In the genomic region with DNA sequence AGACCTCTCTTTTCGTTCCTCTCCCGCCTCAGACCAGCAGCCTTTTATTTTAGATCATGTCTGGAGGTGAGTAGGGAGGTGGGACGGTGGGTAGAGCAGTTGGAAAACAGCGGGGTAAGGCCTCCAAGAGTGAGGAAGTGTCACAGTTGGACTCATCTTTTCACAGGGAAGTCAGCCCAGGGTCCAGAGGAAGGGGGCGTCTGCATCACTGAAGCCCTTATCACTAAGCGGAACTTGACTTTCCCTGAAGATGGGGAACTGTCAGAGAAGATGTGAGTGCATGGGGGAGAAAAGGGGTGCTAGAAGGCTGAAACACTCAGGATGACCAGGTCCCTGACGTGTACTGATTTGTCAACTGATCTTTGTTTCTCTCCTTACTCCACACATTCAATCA, we compare ENCODE assay signal across 8 cellular contexts. TPM values are rescaled to one million over a fixed set of nuclear protein-coding genes. Genes with fewer than 3 reads are reported as not detected.
DNase-seq lines count a peak whose midpoint lies in the region; ATAC-seq and TF ChIP-seq lines count a peak whose summit lies in the region.

No MANE protein-coding gene starts in this region.

- no peak for DNase-seq in stimulated activated naive CD8-positive, alpha-beta T cell treated with anti-CD3 and anti-CD28 coated beads, Interleukin-15, Interleukin-2, amounts not matched to agents 100 U/mL and 50 U/mL, for 24 hours
- DNase-seq in stomach (no peak), NAMALWA (ENCODE audit: low spot score) (no peak), NCI-H1092 (lab: John Stamatoyannopoulos, UW) (no peak)

- H3K27ac ChIP-seq in iPS-18a (ENCODE audit: low read length): no peak overlapping the region
- peak overlapping the region in 4 of 5 donors; percentile 80 to 90 (median 88) for H3K27ac ChIP-seq in stomach

- H3K27me3 Mint-ChIP-seq in stimulated activated naive CD8-positive, alpha-beta T cell treated with anti-CD3 and anti-CD28 coated beads, Interleukin-15, Interleukin-2, amounts not matched to agents 100 ng/mL and 50 ng/mL, for 24 hours: no peaks in the 10 kb centered on the region
- H3K27me3 Mint-ChIP-seq in activated T-helper 17 cell treated with anti-CD3 and anti-CD28 coated beads, Interleukin-2, amount 50 U/mL, for 72 hours: no peaks in the 10 kb centered on the region

- H3K9me3 Mint-ChIP-seq in stimulated activated naive CD8-positive, alpha-beta T cell treated with anti-CD3 and anti-CD28 coated beads, Interleukin-15, Interleukin-2, amounts not matched to agents 100 ng/mL and 50 ng/mL, for 24 hours: no peaks in the 10 kb centered on the region
- no peaks in the 10 kb centered on the region for H3K9me3 Mint-ChIP-seq in activated T-helper 17 cell treated with anti-CD3 and anti-CD28 coated beads, Interleukin-2, amount 50 U/mL, for 72 hours

- H3K4me1 ChIP-seq in iPS-18a (ENCODE audit: control insufficient read depth, low read depth, low read length) (no peaks in the 10 kb centered on the region), stomach (peaks cover 24 to 32% (median 28%) of the 10 kb centered on the region in 4 donors)

- H3K9me3 ChIP-seq in iPS-18a (ENCODE audit: control insufficient read depth, low read depth, low read length) (no peaks in the 10 kb centered on the region), stomach (no peaks in the 10 kb centered on the region)

- H3K4me3 Mint-ChIP-seq in stimulated activated naive CD8-positive, alpha-beta T cell treated with anti-CD3 and anti-CD28 coated beads, Interleukin-15, Interleukin-2, amounts not matched to agents 100 ng/mL and 50 ng/mL, for 24 hours: peak overlapping the region; percentile 93
- peak overlapping the region; percentile 98 for H3K4me3 Mint-ChIP-seq in activated T-helper 17 cell treated with anti-CD3 and anti-CD28 coated beads, Interleukin-2, amount 50 U/mL, for 72 hours

- TF ChIP-seq POLR2A in stomach (IDR thresholded peaks at IDR 0.05): no peak

- intact Hi-C loops in stomach (cut with DNase I; ENCODE audit: low total_unique reads): no loop called here

- H3K36me3 ChIP-seq in iPS-18a (ENCODE audit: control insufficient read depth, low read depth, low read length) (peaks cover 16% of the 10 kb centered on the region), stomach (peaks cover 13 to 39% (median 36%) of the 10 kb centered on the region in 4 donors)

- H3K36me3 Mint-ChIP-seq in stimulated activated naive CD8-positive, alpha-beta T cell treated with anti-CD3 and anti-CD28 coated beads, Interleukin-15, Interleukin-2, amounts not matched to agents 100 ng/mL and 50 ng/mL, for 24 hours (ENCODE audit: low read depth): peaks cover 23% of the 10 kb centered on the region
- H3K36me3 Mint-ChIP-seq in activated T-helper 17 cell treated with anti-CD3 and anti-CD28 coated beads, Interleukin-2, amount 50 U/mL, for 72 hours (ENCODE audit: low read depth): peaks cover 41% of the 10 kb centered on the region

- H3K27me3 ChIP-seq in iPS-18a (ENCODE audit: control insufficient read depth, insufficient read depth, low read length) (no peaks in the 10 kb centered on the region), stomach (no peaks in the 10 kb centered on the region)

- peaks cover 55% of the 10 kb centered on the region for H3K4me1 Mint-ChIP-seq in stimulated activated naive CD8-positive, alpha-beta T cell treated with anti-CD3 and anti-CD28 coated beads, Interleukin-15, Interleukin-2, amounts not matched to agents 100 ng/mL and 50 ng/mL, for 24 hours (ENCODE audit: low read depth)
- peaks cover 38% of the 10 kb centered on the region for H3K4me1 Mint-ChIP-seq in activated T-helper 17 cell treated with anti-CD3 and anti-CD28 coated beads, Interleukin-2, amount 50 U/mL, for 72 hours

- no peak overlapping the region for H3K9ac ChIP-seq in iPS-18a (ENCODE audit: low read length)

- peak overlapping the region; percentile 97 for H3K4me3 ChIP-seq in iPS-18a (ENCODE audit: low read length)
- peak overlapping the region; percentile 79 to 92 (median 82) for H3K4me3 ChIP-seq in stomach

- TF ChIP-seq CTCF in stomach (IDR thresholded peaks at IDR 0.05): no peak

- H3K27ac Mint-ChIP-seq in stimulated activated naive CD8-positive, alpha-beta T cell treated with anti-CD3 and anti-CD28 coated beads, Interleukin-15, Interleukin-2, amounts not matched to agents 100 ng/mL and 50 ng/mL, for 24 hours: peak overlapping the region; percentile 88
- peak overlapping the region; percentile 96 for H3K27ac Mint-ChIP-seq in activated T-helper 17 cell treated with anti-CD3 and anti-CD28 coated beads, Interleukin-2, amount 50 U/mL, for 72 hours

- no peak for ATAC-seq in stimulated activated naive CD8-positive, alpha-beta T cell treated with anti-CD3 and anti-CD28 coated beads, Interleukin-15, Interleukin-2, amounts not matched to agents 100 U/mL and 50 U/mL, for 24 hours
- ATAC-seq in activated T-helper 17 cell treated with anti-CD3 and anti-CD28 coated beads, Interleukin-2, amount 50 U/mL, for 72 hours (replicated peaks): no peak
- ATAC-seq in HG02938 (IDR thresholded peaks at IDR 0.05; ENCODE audit: unreplicated experiment): no peak

- 12 to 18% (median 14%) methylated on average over 7 of the region's 7 CpGs for WGBS in stomach, 5 donors

- no peak for TF ChIP-seq EP300 in stomach (IDR thresholded peaks at IDR 0.05)

RNA-seq across cellular contexts. Expression of a gene that starts 0.5 kb away (rescaled TPM):
- total RNA-seq in activated T-helper 17 cell treated with anti-CD3 and anti-CD28 coated beads, Interleukin-2, amount 50 U/mL, for 72 hours: under 1 TPM; 0.58 to 0.61 TPM
- not detected for total RNA-seq in stomach
- under 1 TPM; 0.31 to 0.75 (median 0.48) TPM for polyA plus RNA-seq in stomach

RNA-seq across cellular contexts. Expression of a gene that starts 0.6 kb away (rescaled TPM):
- total RNA-seq in activated T-helper 17 cell treated with anti-CD3 and anti-CD28 coated beads, Interleukin-2, amount 50 U/mL, for 72 hours: 10 to 100 TPM; 58.0 to 58.8 TPM
- total RNA-seq in stomach: 10 to 100 TPM in 4 of 5 donors, 1 to 10 TPM in 1; 7.8 to 85.2 (median 24.6) TPM
- 10 to 100 TPM; 37.1 to 69.7 (median 38.1) TPM for polyA plus RNA-seq in stomach

RNA-seq across cellular contexts. Expression of a gene that starts 9.1 kb away (rescaled TPM):
- 10 to 100 TPM; 21.2 to 21.8 TPM for total RNA-seq in activated T-helper 17 cell treated with anti-CD3 and anti-CD28 coated beads, Interleukin-2, amount 50 U/mL, for 72 hours
- 10 to 100 TPM in 4 of 5 donors, 1 to 10 TPM in 1; 7.0 to 44.9 (median 22.2) TPM for total RNA-seq in stomach
- polyA plus RNA-seq in stomach: 10 to 100 TPM; 30.5 to 38.3 (median 32.1) TPM

RNA-seq across cellular contexts. Expression of a gene that starts 10.3 kb away (rescaled TPM):
- total RNA-seq in activated T-helper 17 cell treated with anti-CD3 and anti-CD28 coated beads, Interleukin-2, amount 50 U/mL, for 72 hours: 10 to 100 TPM; 11.6 to 14.4 TPM
- total RNA-seq in stomach: 100 to 1,000 TPM in 3 of 5 donors, 10 to 100 TPM in 2; 26.3 to 330 (median 141) TPM
- 10 to 100 TPM in 2 of 3 donors, 1 to 10 TPM in 1; 7.9 to 22.6 (median 19.4) TPM for polyA plus RNA-seq in stomach

RNA-seq across cellular contexts. Expression of a gene that starts 19.0 kb away (rescaled TPM):
- under 1 TPM in 1 of 2 donors, not detected in 1; 0.21 TPM for total RNA-seq in activated T-helper 17 cell treated with anti-CD3 and anti-CD28 coated beads, Interleukin-2, amount 50 U/mL, for 72 hours
- total RNA-seq in stomach: 1 to 10 TPM in 1 of 5 donors, under 1 TPM in 1, not detected in 3; 0.92 to 3.0 TPM
- polyA plus RNA-seq in stomach: under 1 TPM; 0.31 to 0.38 (median 0.31) TPM
